ENCODE assay signal across 8 cellular contexts in the genomic region with DNA sequence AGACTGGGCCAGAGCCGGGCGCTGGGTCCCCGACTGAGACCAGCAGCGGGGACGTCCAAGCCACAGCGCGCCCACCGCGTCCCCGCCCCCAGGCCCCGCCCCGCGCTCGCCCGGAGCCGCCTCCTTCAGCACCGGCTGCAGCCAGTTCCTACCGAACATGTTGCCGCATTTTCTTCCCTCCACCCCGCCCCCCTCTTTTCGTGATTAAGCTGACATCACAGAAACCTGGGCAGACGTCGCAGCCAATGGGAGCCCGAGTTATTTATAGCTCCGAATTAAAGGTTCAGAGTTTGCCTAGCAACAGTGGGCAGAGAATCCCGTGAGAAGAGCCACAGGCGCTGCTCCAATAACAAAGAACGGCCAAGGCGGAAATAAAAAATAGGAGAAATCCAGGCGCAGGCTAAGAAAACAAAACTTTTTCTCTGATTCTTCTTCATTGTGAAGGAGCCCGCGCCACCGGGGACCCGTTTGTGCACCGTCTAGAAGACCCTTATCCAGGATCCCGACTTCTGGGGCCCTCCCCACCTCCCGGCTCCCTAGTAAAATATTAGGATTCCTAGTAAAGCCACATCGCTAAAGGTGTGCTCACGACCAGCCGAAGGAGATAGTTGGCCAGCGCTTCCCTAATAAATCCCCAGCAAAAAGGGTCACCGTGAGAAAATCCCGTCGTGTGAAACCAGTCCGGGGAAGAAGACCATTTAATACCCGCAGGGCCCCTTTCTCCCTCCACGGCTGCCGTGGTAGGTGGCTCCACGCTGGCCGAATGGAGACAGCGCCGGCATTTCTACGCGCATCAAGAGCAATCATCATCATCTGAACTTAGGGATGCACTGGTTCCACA.
DNase-seq lines count a peak whose midpoint lies in the region; ATAC-seq and TF ChIP-seq lines count a peak whose summit lies in the region.

No MANE protein-coding gene starts in this region.

- peak overlapping the region; percentile 85 to 94 (median 90) for H3K27ac ChIP-seq in gastroesophageal sphincter
- peak overlapping the region; percentile 99 for H3K27ac ChIP-seq in neural progenitor cell

- H3K36me3 ChIP-seq in gastroesophageal sphincter (peaks cover 0 to 19% of the 10 kb centered on the region in 2 donors), neural progenitor cell (peaks cover 14% of the 10 kb centered on the region)

- no peaks in the 10 kb centered on the region for H3K36me3 Mint-ChIP-seq in activated naive CD4-positive, alpha-beta T cell treated with anti-CD3 and anti-CD28 coated beads, Interleukin-2, amount 50 U/mL, for 24 hours
- H3K36me3 Mint-ChIP-seq in neural progenitor cell, result peaks cover 31% of the 10 kb centered on the region

- peaks cover 68% of the 10 kb centered on the region for H3F3A ChIP-seq in neural progenitor cell (ENCODE audit: low read depth)

- H3K4me2 ChIP-seq in neural progenitor cell, result peak overlapping the region; percentile 97

- TF ChIP-seq CTCF in gastroesophageal sphincter (IDR thresholded peaks at IDR 0.05), result no peak
- TF ChIP-seq CTCF in neural progenitor cell (IDR thresholded peaks at IDR 0.05), result no peak

- H3K27me3 Mint-ChIP-seq in activated naive CD4-positive, alpha-beta T cell treated with anti-CD3 and anti-CD28 coated beads, Interleukin-2, amount 50 U/mL, for 24 hours, result peaks cover 13% of the 10 kb centered on the region
- H3K27me3 Mint-ChIP-seq in neural progenitor cell (ENCODE audit: insufficient read depth, low read depth), result peaks cover 2% of the 10 kb centered on the region
- no peaks in the 10 kb centered on the region for H3K27me3 Mint-ChIP-seq in stimulated activated naive CD8-positive, alpha-beta T cell treated with anti-CD3 and anti-CD28 coated beads, Interleukin-15, amount 100 ng/mL, for 72 hours

- peaks cover 62% of the 10 kb centered on the region for H3K79me2 ChIP-seq in neural progenitor cell (ENCODE audit: low read depth)

- H4K20me1 ChIP-seq in neural progenitor cell (ENCODE audit: low read depth), result peaks cover 49% of the 10 kb centered on the region

- no peaks in the 10 kb centered on the region for H3K9me3 Mint-ChIP-seq in activated naive CD4-positive, alpha-beta T cell treated with anti-CD3 and anti-CD28 coated beads, Interleukin-2, amount 50 U/mL, for 24 hours
- no peaks in the 10 kb centered on the region for H3K9me3 Mint-ChIP-seq in neural progenitor cell
- H3K9me3 Mint-ChIP-seq in stimulated activated naive CD8-positive, alpha-beta T cell treated with anti-CD3 and anti-CD28 coated beads, Interleukin-15, amount 100 ng/mL, for 72 hours, result no peaks in the 10 kb centered on the region

- H3K27me3 ChIP-seq in gastroesophageal sphincter, result no peaks in the 10 kb centered on the region
- H3K27me3 ChIP-seq in neural progenitor cell, result no peaks in the 10 kb centered on the region

- peak in 1 of 2 donors; percentile 12 for TF ChIP-seq POLR2A in gastroesophageal sphincter (IDR thresholded peaks at IDR 0.05)

- WGBS in gastroesophageal sphincter (ENCODE audit: low coverage in 1 of 2), 2 donors, result 0% methylated on average over 13 to 16 of the region's 54 CpGs

- peak overlapping the region; percentile 86 for H3K4me3 Mint-ChIP-seq in activated naive CD4-positive, alpha-beta T cell treated with anti-CD3 and anti-CD28 coated beads, Interleukin-2, amount 50 U/mL, for 24 hours
- peak overlapping the region; percentile 98 for H3K4me3 Mint-ChIP-seq in neural progenitor cell
- H3K4me3 Mint-ChIP-seq in stimulated activated naive CD8-positive, alpha-beta T cell treated with anti-CD3 and anti-CD28 coated beads, Interleukin-15, amount 100 ng/mL, for 72 hours, result peak overlapping the region; percentile 87 to 90

- H3K9me3 ChIP-seq in gastroesophageal sphincter (no peaks in the 10 kb centered on the region), neural progenitor cell (ENCODE audit: low read depth) (no peaks in the 10 kb centered on the region)

- peaks cover 34% of the 10 kb centered on the region for H3K4me1 Mint-ChIP-seq in activated naive CD4-positive, alpha-beta T cell treated with anti-CD3 and anti-CD28 coated beads, Interleukin-2, amount 50 U/mL, for 24 hours
- peaks cover 55% of the 10 kb centered on the region for H3K4me1 Mint-ChIP-seq in neural progenitor cell
- peaks cover 32% of the 10 kb centered on the region for H3K4me1 Mint-ChIP-seq in stimulated activated naive CD8-positive, alpha-beta T cell treated with anti-CD3 and anti-CD28 coated beads, Interleukin-15, amount 100 ng/mL, for 72 hours

- H3K4me3 ChIP-seq in gastroesophageal sphincter (peak overlapping the region; percentile 61 to 95), neural progenitor cell (peak overlapping the region; percentile 84)

- ATAC-seq in SK-N-SH treated with all-trans-retinoic acid at 6 μM for 48 hours (peak; percentile 59), gastroesophageal sphincter (peak; percentile 83)
- ATAC-seq in stimulated activated naive CD8-positive, alpha-beta T cell treated with anti-CD3 and anti-CD28 coated beads, Interleukin-15, amount 100 ng/mL, for 72 hours, result peak; percentile 90

- TF ChIP-seq EP300 in gastroesophageal sphincter (IDR thresholded peaks at IDR 0.05), result no peak

- H3K9ac ChIP-seq in neural progenitor cell, result peak overlapping the region; percentile 99

- DNase-seq in DMS53 (lab: John Stamatoyannopoulos, UW) (peak; percentile 98), HCEC 1CT (peak; percentile 97), NCI-H1105 (lab: John Stamatoyannopoulos, UW) (peak; percentile 92), neural progenitor cell (ENCODE audit: low spot score) (peak; percentile 99)
- peak; percentile 73 to 80 for DNase-seq in stimulated activated naive CD8-positive, alpha-beta T cell treated with anti-CD3 and anti-CD28 coated beads, Interleukin-15, amount 100 ng/mL, for 72 hours

- H3K27ac Mint-ChIP-seq in activated naive CD4-positive, alpha-beta T cell treated with anti-CD3 and anti-CD28 coated beads, Interleukin-2, amount 50 U/mL, for 24 hours, result peak overlapping the region; percentile 89
- peak overlapping the region; percentile 99 for H3K27ac Mint-ChIP-seq in neural progenitor cell
- peak overlapping the region; percentile 81 to 96 for H3K27ac Mint-ChIP-seq in stimulated activated naive CD8-positive, alpha-beta T cell treated with anti-CD3 and anti-CD28 coated beads, Interleukin-15, amount 100 ng/mL, for 72 hours

- H2AFZ ChIP-seq in neural progenitor cell (replicated peaks), result no peak overlapping the region

- H3K4me1 ChIP-seq in gastroesophageal sphincter (peaks cover 0 to 63% (median 3%) of the 10 kb centered on the region in 3 donors), neural progenitor cell (peaks cover 27% of the 10 kb centered on the region)

TF ChIP-seq in SK-N-SH treated with all-trans-retinoic acid at 6 μM for 48 hours, 23 proteins besides CTCF, POLR2A, EP300 and RAD21 (continues in another document):
- TF ChIP-seq GLIS3 (CRISPR knock-in tag; IDR thresholded peaks at IDR 0.05) (no peak), ESRRG (CRISPR knock-in tag; IDR thresholded peaks at IDR 0.05) (no peak), ZNF8 (CRISPR knock-in tag; IDR thresholded peaks at IDR 0.05) (no peak), ZNF70 (CRISPR knock-in tag; IDR thresholded peaks at IDR 0.05) (no peak), ZFP30 (CRISPR knock-in tag; IDR thresholded peaks at IDR 0.05) (no peak), ZFP3 (CRISPR knock-in tag; IDR thresholded peaks at IDR 0.05) (no peak), CSRNP3 (CRISPR knock-in tag; IDR thresholded peaks at IDR 0.05) (no peak), OSR1 (CRISPR knock-in tag; IDR thresholded peaks at IDR 0.05) (no peak), TCF4 (CRISPR knock-in tag; IDR thresholded peaks at IDR 0.05; ENCODE audit: borderline replicate concordance) (no peak), TOX (CRISPR knock-in tag; IDR thresholded peaks at IDR 0.05; ENCODE audit: borderline replicate concordance) (no peak), PPARA (CRISPR knock-in tag; IDR thresholded peaks at IDR 0.05; ENCODE audit: borderline replicate concordance) (no peak)
- TF ChIP-seq, protein P1, sequence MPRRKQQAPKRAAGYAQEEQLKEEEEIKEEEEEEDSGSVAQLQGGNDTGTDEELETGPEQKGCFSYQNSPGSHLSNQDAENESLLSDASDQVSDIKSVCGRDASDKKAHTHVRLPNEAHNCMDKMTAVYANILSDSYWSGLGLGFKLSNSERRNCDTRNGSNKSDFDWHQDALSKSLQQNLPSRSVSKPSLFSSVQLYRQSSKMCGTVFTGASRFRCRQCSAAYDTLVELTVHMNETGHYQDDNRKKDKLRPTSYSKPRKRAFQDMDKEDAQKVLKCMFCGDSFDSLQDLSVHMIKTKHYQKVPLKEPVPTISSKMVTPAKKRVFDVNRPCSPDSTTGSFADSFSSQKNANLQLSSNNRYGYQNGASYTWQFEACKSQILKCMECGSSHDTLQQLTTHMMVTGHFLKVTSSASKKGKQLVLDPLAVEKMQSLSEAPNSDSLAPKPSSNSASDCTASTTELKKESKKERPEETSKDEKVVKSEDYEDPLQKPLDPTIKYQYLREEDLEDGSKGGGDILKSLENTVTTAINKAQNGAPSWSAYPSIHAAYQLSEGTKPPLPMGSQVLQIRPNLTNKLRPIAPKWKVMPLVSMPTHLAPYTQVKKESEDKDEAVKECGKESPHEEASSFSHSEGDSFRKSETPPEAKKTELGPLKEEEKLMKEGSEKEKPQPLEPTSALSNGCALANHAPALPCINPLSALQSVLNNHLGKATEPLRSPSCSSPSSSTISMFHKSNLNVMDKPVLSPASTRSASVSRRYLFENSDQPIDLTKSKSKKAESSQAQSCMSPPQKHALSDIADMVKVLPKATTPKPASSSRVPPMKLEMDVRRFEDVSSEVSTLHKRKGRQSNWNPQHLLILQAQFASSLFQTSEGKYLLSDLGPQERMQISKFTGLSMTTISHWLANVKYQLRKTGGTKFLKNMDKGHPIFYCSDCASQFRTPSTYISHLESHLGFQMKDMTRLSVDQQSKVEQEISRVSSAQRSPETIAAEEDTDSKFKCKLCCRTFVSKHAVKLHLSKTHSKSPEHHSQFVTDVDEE (CRISPR knock-in tag; IDR thresholded peaks at IDR 0.05), result no peak

Comparison
In these comparisons a context has a peak if more than half of its experiments do, and no peak if none do; other contexts are left out.
1. Peak in every context shown above with its lines: DNase-seq, ATAC-seq, H3K4me3 ChIP-seq and H3K27ac ChIP-seq.